9 cellular contexts compared by ENCODE assay signal in genomic region chr7:16420649-16421332, GRCh38. TPM values are rescaled to one million over a fixed set of nuclear protein-coding genes. Genes with fewer than 3 reads are reported as not detected.
DNase-seq lines count a peak whose midpoint lies in the region; ATAC-seq and TF ChIP-seq lines count a peak whose summit lies in the region.
"Had no signal": no experiment of that assay in that cellular context is flagged by ENCODE, and none has a peak within 500 bp of the region (broad histone marks: within the 10 kb centered on the region; RNA-seq: fewer than 3 reads in every experiment).

No MANE protein-coding gene starts in this region.

- peak overlapping the region; percentile 93 for H3K4me3 Mint-ChIP-seq in activated B cell treated with CpG ODN at 0.5 μM for 24 hours

- H3K36me3 ChIP-seq in spleen: no peaks in the 10 kb centered on the region

- intact Hi-C loops in activated B cell treated with CpG ODN at 0.5 μM for 24 hours (cut with micrococcal nuclease) (loop anchor here (1.0 to 10.0 kb wide), 5 partner anchors 226 to 1520 kb away; partner anchors contain the start of genes AHR, BZW2, SNX13 and TSPAN13), spleen (cut with DNase I; ENCODE audit: low total_unique reads) (no loop called here)

- H3K9me3 Mint-ChIP-seq in activated B cell treated with CpG ODN at 0.5 μM for 24 hours: no peaks in the 10 kb centered on the region

- TF ChIP-seq POLR2A in spleen (IDR thresholded peaks at IDR 0.05): peak in 1 of 3 donors; percentile 58

- POLR2A ChIA-PET in activated B cell treated with CpG ODN at 0.5 μM for 24 hours (lab: Charles Lee): interaction anchor here (0.9 to 2.7 kb wide), 7 partner anchors 8 to 225 kb away, joined by 3 to 30 read pairs (median 3); partner anchors contain the start of genes ANKMY2 and BZW2

- H3K27me3 Mint-ChIP-seq in activated B cell treated with CpG ODN at 0.5 μM for 24 hours: no peaks in the 10 kb centered on the region

- H3K4me1 Mint-ChIP-seq in activated B cell treated with CpG ODN at 0.5 μM for 24 hours: peaks cover 22% of the 10 kb centered on the region

- TF ChIP-seq CTCF in activated B cell treated with CpG ODN at 0.5 μM for 24 hours (IDR thresholded peaks at IDR 0.05): no peak
- TF ChIP-seq CTCF in spleen (IDR thresholded peaks at IDR 0.05 in 8 of 11, conservative IDR thresholded peaks at IDR 0.05 in 3 of 11): peak in 8 of 11 experiments; percentile 3 to 55 (median 42)

- H3K27me3 ChIP-seq in spleen (replicated peaks in 1 of 7): no peaks in the 10 kb centered on the region

- peak overlapping the region; percentile 95 for H3K27ac Mint-ChIP-seq in activated B cell treated with CpG ODN at 0.5 μM for 24 hours

- H3K4me1 ChIP-seq in spleen: peaks cover 3 to 22% (median 18%) of the 10 kb centered on the region in 6 donors

- peak overlapping the region; percentile 99 for H3K27ac ChIP-seq in caudate nucleus (ENCODE audit: low read depth, low read length)
- peak overlapping the region; percentile 77 to 97 (median 94) for H3K27ac ChIP-seq in spleen
- H3K27ac ChIP-seq: C4-2B had no signal

- peak overlapping the region; percentile 51 to 86 (median 57) for H3K4me3 ChIP-seq in spleen

- peak; percentile 70 for ATAC-seq in GM18858 (IDR thresholded peaks at IDR 0.05; ENCODE audit: unreplicated experiment)
- ATAC-seq in HG03066 (IDR thresholded peaks at IDR 0.05; ENCODE audit: low read depth, unreplicated experiment): peak; percentile 85
- peak; percentile 90 for ATAC-seq in activated B cell treated with CpG ODN at 0.5 μM for 24 hours (ENCODE audit: low read depth)

- no peaks in the 10 kb centered on the region for H3K9me3 ChIP-seq in spleen

- peak; percentile 25 for DNase-seq in 8988T
- DNase-seq in NCI-H2227 (lab: John Stamatoyannopoulos, UW; ENCODE audit: unreplicated experiment): peak; percentile 84
- peak; percentile 73 for DNase-seq in activated B cell treated with CpG ODN at 0.5 μM for 24 hours
- peak in 60 of 61 donors; percentile 24 to 91 (median 80) for DNase-seq in caudate nucleus (lab: John Stamatoyannopoulos, UW)
- peak; percentile 94 for DNase-seq in inferior parietal cortex (ENCODE audit: extremely low spot score)
- peak; percentile 93 for DNase-seq in spleen

- WGBS in spleen, 5 donors: 0 to 2% (median 1%) methylated on average over 22 to 56 of the region's 56 CpGs

- no peaks in the 10 kb centered on the region for H3K36me3 Mint-ChIP-seq in activated B cell treated with CpG ODN at 0.5 μM for 24 hours (ENCODE audit: low read depth)

- CTCF ChIA-PET in activated B cell treated with CpG ODN at 0.5 μM for 24 hours (lab: Charles Lee): interaction anchor here (2.1 kb wide), 1 partner anchor 144 kb away, joined by 10 read pairs; no protein-coding TSS in a partner anchor

RNA-seq across cellular contexts. Expression of gene CRPPA, which starts 0.5 kb away (rescaled TPM):
- total RNA-seq in activated B cell treated with CpG ODN at 0.5 μM for 24 hours (0.91 and 1.5 TPM in 2 replicates), spleen (1 to 10 TPM in 4 of 7 donors, under 1 TPM in 3; 0.76 to 3.1 (median 1.2) TPM)
- polyA plus RNA-seq in spleen: under 1 TPM; 0.15 to 0.35 (median 0.17) TPM

RNA-seq across cellular contexts. Expression of gene SOSTDC1, which starts 44.7 kb away (rescaled TPM):
- not detected in 2 replicates for total RNA-seq in activated B cell treated with CpG ODN at 0.5 μM for 24 hours
- total RNA-seq in spleen: not detected
- polyA plus RNA-seq in spleen: not detected

Comparison
In these comparisons a context has a peak if more than half of its experiments do, and no peak if none do; other contexts are left out.
1. Peak in every context shown above with its lines: DNase-seq, ATAC-seq, H3K4me3 ChIP-seq and H3K27ac ChIP-seq.
2. DNase-seq: peak in every context shown above with its lines; median percentile 94 in inferior parietal cortex; 93 in spleen; 84 in NCI-H2227; 80 in caudate nucleus; 73 in activated B cell treated with CpG ODN at 0.5 μM for 24 hours; 25 in 8988T.